12 cellular contexts compared by ENCODE assay signal in genomic region chr22:19843857-19844422, GRCh38. TPM values are rescaled to one million over a fixed set of nuclear protein-coding genes. Genes with fewer than 3 reads are reported as not detected.
DNase-seq lines count a peak whose midpoint lies in the region; ATAC-seq and TF ChIP-seq lines count a peak whose summit lies in the region.
"Had no signal": no experiment of that assay in that cellular context is flagged by ENCODE, and none has a peak within 500 bp of the region (broad histone marks: within the 10 kb centered on the region; RNA-seq: fewer than 3 reads in every experiment).

No MANE protein-coding gene starts in this region.

- H3K4me3 ChIP-seq in HL-60 (replicated peaks; ENCODE audit: insufficient read depth, low read length) (no peak overlapping the region), esophagus (ENCODE audit: low read depth in 1 of 2, low read length in 2 of 2) (no peak overlapping the region)

- H3K27ac Mint-ChIP-seq in osteocyte (ENCODE audit: unreplicated experiment), result peak overlapping the region; percentile 87

- H3K27me3 ChIP-seq in HL-60 (ENCODE audit: insufficient read depth, poor library complexity, severe bottlenecking), result no peaks in the 10 kb centered on the region
- no peaks in the 10 kb centered on the region for H3K27me3 ChIP-seq in esophagus (ENCODE audit: control insufficient read depth in 1 of 2, insufficient read depth in 2 of 2, low read length in 2 of 2)

- H3K27ac ChIP-seq in C4-2B, result peak overlapping the region; percentile 66
- H3K27ac ChIP-seq in HL-60 (replicated peaks), result peak overlapping the region; percentile 35
- H3K27ac ChIP-seq in esophagus (ENCODE audit: low read depth in 2 of 2, low read length in 1 of 2), result peak overlapping the region; percentile 21 to 26

- H3K4me1 ChIP-seq in esophagus (ENCODE audit: control insufficient read depth in 2 of 2, insufficient read depth in 2 of 2, low read length in 1 of 2), result peaks cover 8 to 28% of the 10 kb centered on the region in 2 donors

- H3K36me3 Mint-ChIP-seq in osteocyte (ENCODE audit: unreplicated experiment), result peaks cover 5% of the 10 kb centered on the region

- DNase-seq in HL-60 (ENCODE audit: low read depth in 1 of 2, low spot score in 1 of 2), result no peak
- DNase-seq in osteocyte (ENCODE audit: extremely low spot score, unreplicated experiment), result no peak
- no peak for DNase-seq in RKO (ENCODE audit: low spot score)
- no peak for DNase-seq in left colon
- no peak for DNase-seq in DMS 273 treated with DMSO at 0.1 percent for 48 hours (lab: John Stamatoyannopoulos, UW)
- no peak for DNase-seq in ecto neural progenitor cell (ENCODE audit: low spot score)
- DNase-seq: activated CD4-positive, alpha-beta T cell treated with anti-CD3 and anti-CD28 coated beads, Interleukin-2, amount 50 U/mL, for 48 hours; NCI-H345; stimulated activated CD4-positive, alpha-beta T cell treated with anti-CD3 and anti-CD28 coated beads, Interleukin-2, amount 100 ng/mL, for 48 hours had no signal

- intact Hi-C loops in left colon (cut with DNase I, micrococcal nuclease), result no loop called here

- no peaks in the 10 kb centered on the region for H3K27me3 Mint-ChIP-seq in osteocyte (ENCODE audit: unreplicated experiment)

- peaks cover 0 to 2% of the 10 kb centered on the region in 2 donors for H3K9me3 ChIP-seq in esophagus (ENCODE audit: control insufficient read depth in 2 of 2, insufficient read depth in 1 of 2, low read depth in 1 of 2, low read length in 1 of 2)

- no peak for TF ChIP-seq CTCF in C4-2B (conservative IDR thresholded peaks at IDR 0.05)
- TF ChIP-seq CTCF in HL-60 (IDR thresholded peaks at IDR 0.05; ENCODE audit: insufficient read depth, low read length), result no peak
- no peak for TF ChIP-seq CTCF in osteocyte (IDR thresholded peaks at IDR 0.05)

- no peaks in the 10 kb centered on the region for H3K36me3 ChIP-seq in esophagus (ENCODE audit: control insufficient read depth in 2 of 2, insufficient read depth in 2 of 2, low read length in 1 of 2)

- WGBS in esophagus, 2 donors, result 54 to 65% methylated on average over 11 of the region's 11 CpGs

- ATAC-seq in left colon, result no peak

- H3K4me1 Mint-ChIP-seq in osteocyte (ENCODE audit: unreplicated experiment), result peaks cover 35% of the 10 kb centered on the region
- H3K4me1 Mint-ChIP-seq: neural crest cell had no signal

- H3K4me3 Mint-ChIP-seq in osteocyte (ENCODE audit: unreplicated experiment), result peak overlapping the region; percentile 41

- H3K9me3 Mint-ChIP-seq in osteocyte (ENCODE audit: unreplicated experiment), result no peaks in the 10 kb centered on the region
- H3K9me3 Mint-ChIP-seq: neural crest cell had no signal

RNA-seq across cellular contexts. Expression of gene GNB1L, which starts 10.7 kb away (rescaled TPM):
- polyA plus RNA-seq in esophagus, result 1 to 10 TPM; 4.7 to 6.6 TPM
- 6.0 and 6.1 TPM in 2 replicates for total RNA-seq in osteocyte
- total RNA-seq in left colon, result 1 to 10 TPM; 3.3 to 4.6 TPM

RNA-seq across cellular contexts. Expression of gene RTL10, which starts 10.7 kb away (rescaled TPM):
- 10 to 100 TPM in 1 of 2 donors, 1 to 10 TPM in 1; 8.1 to 13.8 TPM for polyA plus RNA-seq in esophagus
- total RNA-seq in osteocyte (28.5 and 30.4 TPM in 2 replicates), left colon (1 to 10 TPM; 8.2 to 9.0 TPM)
